8 cellular contexts compared by ENCODE assay signal in genomic region chr1:67561704-67562113, GRCh38.
DNase-seq lines count a peak whose midpoint lies in the region; ATAC-seq and TF ChIP-seq lines count a peak whose summit lies in the region.

No MANE protein-coding gene starts in this region.

- DNase-seq in DMS79 treated with DMSO at 0.1 percent for 48 hours (lab: John Stamatoyannopoulos, UW) (peak; percentile 58), DMS79 (lab: John Stamatoyannopoulos, UW) (no peak), NCI-H1694 treated with DMSO at 0.1 percent for 48 hours (lab: John Stamatoyannopoulos, UW) (peak; percentile 89), T-helper 9 cell (peak; percentile 81), astrocyte of the spinal cord (ENCODE audit: low read depth, low spot score) (peak; percentile 88), iPS DF 19.7 (ENCODE audit: low read depth, low spot score) (peak; percentile 42), smooth muscle cell of the brain vasculature (ENCODE audit: low read depth, low spot score) (peak; percentile 65)

- H3K4me3 ChIP-seq in astrocyte of the spinal cord (ENCODE audit: low read depth, low read length): no peak overlapping the region

- TF ChIP-seq CTCF in astrocyte of the spinal cord (IDR thresholded peaks at IDR 0.05; ENCODE audit: low read depth, low read length): peak; percentile 95

- ATAC-seq in HG02870 (IDR thresholded peaks at IDR 0.05; ENCODE audit: unreplicated experiment): peak; percentile 76

- in situ Hi-C loops in astrocyte of the spinal cord (cut with HindIII; ENCODE audit: low sequenced_read_pairs): no loop called here
